Comparison of ENCODE assay signal across 8 cellular contexts in the genomic region with DNA sequence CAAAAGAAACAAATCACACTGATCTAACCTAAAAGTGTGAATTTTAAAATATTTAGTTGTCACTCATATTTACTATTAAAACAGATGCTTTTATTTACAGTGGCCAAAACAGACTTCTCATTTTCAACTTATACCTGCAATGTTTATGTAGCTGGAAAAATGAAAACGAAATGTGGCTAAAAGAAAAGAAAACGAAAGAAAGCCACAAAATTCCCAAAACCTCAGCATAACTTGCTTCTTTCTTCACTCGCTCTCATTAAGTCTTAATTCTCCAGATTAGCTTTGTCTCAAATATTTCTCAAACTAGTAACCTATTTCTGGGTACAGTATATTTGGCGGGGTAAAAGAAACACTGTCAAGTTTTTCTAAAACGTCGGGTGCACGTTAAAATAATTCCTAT. TPM values are rescaled to one million over a fixed set of nuclear protein-coding genes. Genes with fewer than 3 reads are reported as not detected.
DNase-seq lines count a peak whose midpoint lies in the region; ATAC-seq, FAIRE-seq and TF ChIP-seq lines count a peak whose summit lies in the region.

No MANE protein-coding gene starts in this region.

- TF ChIP-seq RAD21 in A549 (conservative IDR thresholded peaks at IDR 0.05 in 1 of 2, IDR thresholded peaks at IDR 0.05 in 1 of 2), result no peak
- TF ChIP-seq RAD21 in IMR-90 (IDR thresholded peaks at IDR 0.05; ENCODE audit: low read length), result no peak

- 2% methylated on average over 7 of the region's 7 CpGs for WGBS in A549 (ENCODE audit: missing lambda C conversion rate)
- WGBS in IMR-90 (ENCODE audit: extremely low coverage in 2 of 2, insufficient read length in 1 of 2), 2 experiments, result no CpG with 5 or more reads among the region's 7 CpGs

- H4K20me1 ChIP-seq in IMR-90 (ENCODE audit: insufficient read depth, low read length), result peaks cover 38% of the 10 kb centered on the region

- H4K5ac ChIP-seq in IMR-90 (ENCODE audit: low read depth, low read length), result peak overlapping the region; percentile 67; the same call in 1 of the 2 replicates

- H3K9ac ChIP-seq in IMR-90 (ENCODE audit: low read depth, low read length) (peak overlapping the region; percentile 69; the same call in 1 of the 2 replicates), mucosa of stomach (ENCODE audit: low read length) (peak overlapping the region; percentile 95)

- H2BK120ac ChIP-seq in IMR-90 (ENCODE audit: low read depth, low read length), result no peak overlapping the region; the same call in 1 of the 2 replicates

- peak overlapping the region; percentile 12; the same call in 1 of the 2 replicates for H3K18ac ChIP-seq in IMR-90 (ENCODE audit: low read depth, low read length)

- H2AFZ ChIP-seq in IMR-90 (replicated peaks; ENCODE audit: low read length, poor library complexity), result no peak overlapping the region

- no peak overlapping the region for H2AK9ac ChIP-seq in IMR-90 (replicated peaks; ENCODE audit: low read depth, low read length, poor library complexity)

- peak overlapping the region; percentile 96 for H3K56ac ChIP-seq in IMR-90 (ENCODE audit: extremely low read depth, insufficient read depth, low read length)

- H2AK5ac ChIP-seq in IMR-90 (ENCODE audit: low read depth, low read length), result no peak overlapping the region

- POLR2A ChIA-PET in A549 (lab: Yijun Ruan, JAX) (interaction anchor here (0.6 kb wide), 1 partner anchor 107 kb away, joined by 3 read pairs; no protein-coding TSS in a partner anchor), IMR-90 (lab: Charles Lee; ENCODE audit: unreplicated experiment) (no interaction called here)

- 0 out of 3 replicates have a peak overlapping the region, but pooled peaks have one; percentile 17 for H2BK15ac ChIP-seq in IMR-90 (ENCODE audit: low read depth, low read length)

- H3K9me1 ChIP-seq in IMR-90 (ENCODE audit: insufficient read depth, low read length), result 0 out of 2 replicates have a peak, but pooled peaks cover 3% of the 10 kb centered on the region

- peak overlapping the region; percentile 72 to 91; a peak in 2 of 4 replicates for H4K8ac ChIP-seq in IMR-90 (ENCODE audit: low read depth in 2 of 2, low read length in 2 of 2)

- dilution Hi-C loops in IMR-90 (cut with HindIII; ENCODE audit: low sequenced_read_pairs, unreplicated experiment), result no loop called here

- H3K27me3 ChIP-seq in IMR-90 (ENCODE audit: control insufficient read depth, insufficient read depth, low read length), result no peaks in the 10 kb centered on the region
- H3K27me3 ChIP-seq in mucosa of stomach (ENCODE audit: control insufficient read depth, insufficient read depth, low read length), result no peaks in the 10 kb centered on the region

- intact Hi-C loops in IMR-90 (cut with micrococcal nuclease), result no loop called here

- CTCF ChIA-PET in A549 (lab: Yijun Ruan, JAX), result interaction anchor here (0.6 to 2.0 kb wide), 6 partner anchors 45 to 669 kb away, joined by 3 to 10 read pairs (median 3); no protein-coding TSS in a partner anchor
- CTCF ChIA-PET in IMR-90 (lab: Yijun Ruan, JAX), result no interaction called here

- FAIRE-seq in A549 (lab: Jason Lieb, UNC), result no peak
- FAIRE-seq in H54 (lab: Jason Lieb, UNC), result no peak

- H3K14ac ChIP-seq in IMR-90 (replicated peaks; ENCODE audit: low read depth, low read length), result peak overlapping the region; percentile 98

- TF ChIP-seq CTCF in A549 (IDR thresholded peaks at IDR 0.05), result no peak
- no peak for TF ChIP-seq CTCF in IMR-90 (conservative IDR thresholded peaks at IDR 0.05; ENCODE audit: low read depth, low read length)

- peaks cover 2 to 17% of the 10 kb centered on the region in 2 experiments; a peak in 2 of 4 replicates for H3K79me1 ChIP-seq in IMR-90 (ENCODE audit: low read depth in 1 of 2, low read length in 2 of 2)

- ATAC-seq in A549 (no peak), IMR-90 (ENCODE audit: low read depth) (no peak), GM18519 (IDR thresholded peaks at IDR 0.05; ENCODE audit: low FRiP score, unreplicated experiment) (no peak), HG02852 (IDR thresholded peaks at IDR 0.05; ENCODE audit: unreplicated experiment) (no peak)

- peak overlapping the region; percentile 80 for H4K91ac ChIP-seq in IMR-90 (ENCODE audit: insufficient read depth, low read depth, low read length)

- peak overlapping the region; percentile 97; the same call in 1 of the 2 replicates for H3K4ac ChIP-seq in IMR-90 (ENCODE audit: low read depth, low read length)

- peaks cover 40% of the 10 kb centered on the region for H3K4me1 ChIP-seq in A549
- peaks cover 6% of the 10 kb centered on the region for H3K4me1 ChIP-seq in IMR-90 (ENCODE audit: control insufficient read depth, insufficient read depth, low read length)
- peaks cover 12% of the 10 kb centered on the region for H3K4me1 ChIP-seq in mucosa of stomach (ENCODE audit: control insufficient read depth, insufficient read depth, low read length)

- H3K27ac ChIP-seq in A549 (peak overlapping the region; percentile 84 to 87), IMR-90 (ENCODE audit: insufficient read depth, low read length) (peak overlapping the region; percentile 56; the same call in 1 of the 2 replicates), caudate nucleus (ENCODE audit: low read depth, low read length) (peak overlapping the region; percentile 86)

- H3K23ac ChIP-seq in IMR-90 (ENCODE audit: low read depth, low read length), result peak overlapping the region; percentile 91

- H3K9me3 ChIP-seq in A549, result no peaks in the 10 kb centered on the region
- H3K9me3 ChIP-seq in IMR-90 (ENCODE audit: control insufficient read depth, insufficient read depth, low read length), result no peaks in the 10 kb centered on the region
- H3K9me3 ChIP-seq in mucosa of stomach (ENCODE audit: control insufficient read depth, low read length), result no peaks in the 10 kb centered on the region

- no peak for TF ChIP-seq EP300 in A549 (IDR thresholded peaks at IDR 0.05)

- H2BK20ac ChIP-seq in IMR-90 (ENCODE audit: low read depth, low read length), result no peak overlapping the region

- TSS peak; percentile 61 for BruUV-seq in IMR-90 (replicated peaks; lab: Mats Ljungman, UMichigan)

- no peak for DNase-seq in A549 (ENCODE audit: low read depth in 1 of 2, low spot score in 1 of 2)
- DNase-seq in IMR-90, result no peak
- DNase-seq in caudate nucleus (lab: John Stamatoyannopoulos, UW), result no peak
- DNase-seq in kidney tubule cell (ENCODE audit: low spot score), result no peak
- DNase-seq in H54 (ENCODE audit: insufficient read length, low spot score), result no peak

- peak overlapping the region; percentile 77 for H3K4me3 ChIP-seq in A549
- H3K4me3 ChIP-seq in IMR-90 (ENCODE audit: insufficient read depth, low read depth, low read length), result peak overlapping the region; percentile 59
- H3K4me3 ChIP-seq in mucosa of stomach (ENCODE audit: low read length), result peak overlapping the region; percentile 81

- TF ChIP-seq POLR2A in A549 (IDR thresholded peaks at IDR 0.05; ENCODE audit: low read length), result no peak
- TF ChIP-seq POLR2A in IMR-90 (IDR thresholded peaks at IDR 0.05; ENCODE audit: low read depth, low read length), result no peak
- TF ChIP-seq POLR2A in H54 (IDR thresholded peaks at IDR 0.05; ENCODE audit: low read depth, low read length), result no peak

- H3K4me2 ChIP-seq in A549, result peak overlapping the region; percentile 81
- peak overlapping the region; percentile 100 for H3K4me2 ChIP-seq in IMR-90 (ENCODE audit: low read depth, low read length)

- peak overlapping the region; percentile 57 for H2BK5ac ChIP-seq in IMR-90 (ENCODE audit: low read depth, low read length, poor library complexity, severe bottlenecking)

- in situ Hi-C loops in IMR-90 (cut with MboI; ENCODE audit: low sequenced_read_pairs), result no loop called here

- H3K36me3 ChIP-seq in IMR-90 (ENCODE audit: control insufficient read depth, insufficient read depth, low read length), result no peaks in the 10 kb centered on the region
- no peaks in the 10 kb centered on the region for H3K36me3 ChIP-seq in mucosa of stomach (ENCODE audit: control insufficient read depth, insufficient read depth, low read length)

TF ChIP-seq in A549, 52 proteins besides CTCF, POLR2A, EP300 and RAD21 (continues in another document):
- TF ChIP-seq FOSB (CRISPR knock-in tag; IDR thresholded peaks at IDR 0.05) (peak; percentile 48; the same call in 1 of the 2 replicates), HOXA7 (CRISPR knock-in tag; IDR thresholded peaks at IDR 0.05) (0 out of 2 replicates have a peak, but pooled peaks have one; percentile 58), FOSL2 (IDR thresholded peaks at IDR 0.05) (no peak), FOSL2 (CRISPR knock-in tag; IDR thresholded peaks at IDR 0.05) (no peak), CBX8 (IDR thresholded peaks at IDR 0.05) (no peak)

TF ChIP-seq in IMR-90, 13 proteins besides CTCF, POLR2A, EP300 and RAD21 (continues in another document):
- TF ChIP-seq, protein P1, sequence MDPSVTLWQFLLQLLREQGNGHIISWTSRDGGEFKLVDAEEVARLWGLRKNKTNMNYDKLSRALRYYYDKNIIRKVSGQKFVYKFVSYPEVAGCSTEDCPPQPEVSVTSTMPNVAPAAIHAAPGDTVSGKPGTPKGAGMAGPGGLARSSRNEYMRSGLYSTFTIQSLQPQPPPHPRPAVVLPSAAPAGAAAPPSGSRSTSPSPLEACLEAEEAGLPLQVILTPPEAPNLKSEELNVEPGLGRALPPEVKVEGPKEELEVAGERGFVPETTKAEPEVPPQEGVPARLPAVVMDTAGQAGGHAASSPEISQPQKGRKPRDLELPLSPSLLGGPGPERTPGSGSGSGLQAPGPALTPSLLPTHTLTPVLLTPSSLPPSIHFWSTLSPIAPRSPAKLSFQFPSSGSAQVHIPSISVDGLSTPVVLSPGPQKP (IDR thresholded peaks at IDR 0.05; ENCODE audit: borderline replicate concordance, low read depth, low read length), result no peak
- TF ChIP-seq RFX5 (IDR thresholded peaks at IDR 0.05; ENCODE audit: low read depth, low read length), result no peak
- no peak for TF ChIP-seq NFE2L2 (IDR thresholded peaks at IDR 0.05; ENCODE audit: low read depth, low read length)
- no peak for TF ChIP-seq CEBPB (IDR thresholded peaks at IDR 0.05; ENCODE audit: low read depth, low read length)
- TF ChIP-seq SMC3 (IDR thresholded peaks at IDR 0.05; ENCODE audit: low read depth, low read length), result no peak
- no peak for TF ChIP-seq FOS (IDR thresholded peaks at IDR 0.05; ENCODE audit: low read depth, low read length)

RNA-seq across cellular contexts. Expression of a gene that starts 0.7 kb away (rescaled TPM):
- polyA plus RNA-seq in A549 (2011; rRNA removed), result 41.4 and 53.9 TPM in 2 replicates
- polyA plus RNA-seq in A549 (2012; cell fraction: cytosol; rRNA removed), result 16.2 and 18.5 TPM in 2 replicates
- polyA plus RNA-seq in A549 (2012; cell fraction: nucleus; rRNA removed), result 14.6 and 27.3 TPM in 2 replicates
- polyA plus RNA-seq in A549 (2017; fragmentation: RNase III; extraction: RNeasy Plus Mini Kit Qiagen cat#74134 plus additional on column Dnase treatment), result 53.2 to 67.5 TPM (median 57.1 TPM) in 3 replicates
- polyA minus RNA-seq in A549 (2011; rRNA and poly(A)+ RNA removed), result 51.9 and 53.2 TPM in 2 replicates
- total RNA-seq in IMR-90 (2012; rRNA removed), result 14.5 and 31.4 TPM in 2 replicates
- polyA plus RNA-seq in IMR-90 (2012; rRNA removed), result 18.0 and 23.4 TPM in 2 replicates
- 3.8 and 8.9 TPM in 2 replicates for polyA plus RNA-seq in IMR-90 (2012; cell fraction: cytosol; rRNA removed)
- 5.1 and 40.1 TPM in 2 replicates for polyA plus RNA-seq in IMR-90 (2012; cell fraction: nucleus; rRNA removed; ENCODE audit: low replicate concordance)
